15 cellular contexts compared by ENCODE assay signal in genomic region chr20:25225642-25226432, GRCh38. TPM values are rescaled to one million over a fixed set of nuclear protein-coding genes. Genes with fewer than 3 reads are reported as not detected.
DNase-seq lines count a peak whose midpoint lies in the region; ATAC-seq and TF ChIP-seq lines count a peak whose summit lies in the region.
"Had no signal": no experiment of that assay in that cellular context is flagged by ENCODE, and none has a peak within 500 bp of the region (broad histone marks: within the 10 kb centered on the region; RNA-seq: fewer than 3 reads in every experiment).

No MANE protein-coding gene starts in this region.

- peak overlapping the region; percentile 16; the same call in 1 of the 2 replicates for H3K4ac ChIP-seq in IMR-90 (ENCODE audit: low read depth, low read length)

- TF ChIP-seq POLR2A in IMR-90 (IDR thresholded peaks at IDR 0.05; ENCODE audit: low read depth, low read length) = no peak

- H4K20me1 ChIP-seq in IMR-90 (ENCODE audit: insufficient read depth, low read length) = no peaks in the 10 kb centered on the region

- peak overlapping the region; percentile 65 for H2AK9ac ChIP-seq in IMR-90 (replicated peaks; ENCODE audit: low read depth, low read length, poor library complexity)

- H2AFZ ChIP-seq in IMR-90 (replicated peaks; ENCODE audit: low read length, poor library complexity) = no peak overlapping the region

- H3K36me3 ChIP-seq in IMR-90 (ENCODE audit: control insufficient read depth, insufficient read depth, low read length) = peaks cover 10% of the 10 kb centered on the region; the same call in 1 of the 2 replicates
- H3K36me3 ChIP-seq in thoracic aorta = peaks cover 3% of the 10 kb centered on the region
- H3K36me3 ChIP-seq: BE2C, MG63 had no signal

- peak overlapping the region; percentile 24; the same call in 1 of the 2 replicates for H2AK5ac ChIP-seq in IMR-90 (ENCODE audit: low read depth, low read length)

- no peak overlapping the region for H3K4me2 ChIP-seq in IMR-90 (ENCODE audit: low read depth, low read length)

- peaks cover 13% of the 10 kb centered on the region for H3K9me1 ChIP-seq in IMR-90 (ENCODE audit: insufficient read depth, low read length)

- H3K4me3 ChIP-seq in IMR-90 (ENCODE audit: insufficient read depth, low read depth, low read length) (no peak overlapping the region), coronary artery (no peak overlapping the region), thoracic aorta (no peak overlapping the region)
- H3K4me3 ChIP-seq: MG63, SK-N-MC had no signal

- H2BK20ac ChIP-seq in IMR-90 (ENCODE audit: low read depth, low read length) = peak overlapping the region; percentile 34; the same call in 1 of the 2 replicates

- no peak overlapping the region for H4K8ac ChIP-seq in IMR-90 (ENCODE audit: low read depth in 2 of 2, low read length in 2 of 2)

- TF ChIP-seq RAD21 in IMR-90 (IDR thresholded peaks at IDR 0.05; ENCODE audit: low read length) = no peak

- in situ Hi-C loops in IMR-90 (cut with MboI; ENCODE audit: low sequenced_read_pairs) = no loop called here

- no peak overlapping the region for H3K9ac ChIP-seq in IMR-90 (ENCODE audit: low read depth, low read length)

- H4K91ac ChIP-seq in IMR-90 (ENCODE audit: insufficient read depth, low read depth, low read length) = no peak overlapping the region

- DNase-seq in IMR-90 = no peak
- DNase-seq in coronary artery (ENCODE audit: low spot score) = no peak
- DNase-seq in mesenteric fat pad (ENCODE audit: low spot score) = peak; percentile 64
- no peak for DNase-seq in thoracic aorta (ENCODE audit: low spot score)
- no peak for DNase-seq in inferior parietal cortex (ENCODE audit: extremely low spot score)
- no peak for DNase-seq in dermis blood vessel endothelial cell
- DNase-seq in middle frontal gyrus (ENCODE audit: extremely low spot score, low spot score) = no peak
- DNase-seq: activated naive CD4-positive, alpha-beta T cell treated with anti-CD3 and anti-CD28 coated beads, Interleukin-2, amount 50 U/mL, for 16 hours; BE2C; brain microvascular endothelial cell; DMS153; effector CD4-positive, alpha-beta T cell; MG63; NCI-H1694 treated with DMSO at 0.1 percent for 48 hours had no signal

- no peak overlapping the region for H3K56ac ChIP-seq in IMR-90 (ENCODE audit: extremely low read depth, insufficient read depth, low read length)

- no peak overlapping the region for H3K23ac ChIP-seq in IMR-90 (ENCODE audit: low read depth, low read length)

- H2BK5ac ChIP-seq in IMR-90 (ENCODE audit: low read depth, low read length, poor library complexity, severe bottlenecking) = no peak overlapping the region

- ATAC-seq in IMR-90 (ENCODE audit: low read depth) (no peak), thoracic aorta (ENCODE audit: insufficient number of reproducible peaks, low FRiP score, low read depth) (no peak)

- intact Hi-C loops in IMR-90 (cut with micrococcal nuclease) = no loop called here

- H3K18ac ChIP-seq in IMR-90 (ENCODE audit: low read depth, low read length) = no peak overlapping the region

- POLR2A ChIA-PET in IMR-90 (lab: Charles Lee; ENCODE audit: unreplicated experiment) = no interaction called here

- no peak overlapping the region for H3K14ac ChIP-seq in IMR-90 (replicated peaks; ENCODE audit: low read depth, low read length)

- no peak overlapping the region for H4K5ac ChIP-seq in IMR-90 (ENCODE audit: low read depth, low read length)

- BruUV-seq in IMR-90 (replicated peaks; lab: Mats Ljungman, UMichigan) = TSS peak; percentile 63

- H3K4me1 ChIP-seq in IMR-90 (ENCODE audit: control insufficient read depth, insufficient read depth, low read length) (peaks cover 11% of the 10 kb centered on the region), thoracic aorta (ENCODE audit: control insufficient read depth in 1 of 2, low read depth in 2 of 2) (peaks cover 19 to 56% of the 10 kb centered on the region in 2 donors)

- dilution Hi-C loops in IMR-90 (cut with HindIII; ENCODE audit: low sequenced_read_pairs, unreplicated experiment) = no loop called here

- CTCF ChIA-PET in IMR-90 (lab: Yijun Ruan, JAX) = no interaction called here

- H3K9me3 ChIP-seq in IMR-90 (ENCODE audit: control insufficient read depth, insufficient read depth, low read length) (no peaks in the 10 kb centered on the region), thoracic aorta (no peaks in the 10 kb centered on the region)
- H3K9me3 ChIP-seq: BE2C, MG63 had no signal

- H3K79me1 ChIP-seq in IMR-90 (ENCODE audit: low read depth in 1 of 2, low read length in 2 of 2) = peaks cover 0 to 12% of the 10 kb centered on the region in 2 experiments; a peak in 2 of 4 replicates

- no peaks in the 10 kb centered on the region for H3K27me3 ChIP-seq in IMR-90 (ENCODE audit: control insufficient read depth, insufficient read depth, low read length)
- no peaks in the 10 kb centered on the region for H3K27me3 ChIP-seq in thoracic aorta (replicated peaks; ENCODE audit: insufficient read depth)
- H3K27me3 ChIP-seq: BE2C, brain microvascular endothelial cell, MG63 had no signal

- whole genome bisulfite sequencing in IMR-90 (ENCODE audit: extremely low coverage in 2 of 2, insufficient read length in 1 of 2), 2 experiments = 98% methylated on average over 8 of the region's 16 CpGs; no CpG with 5 or more reads in 1 of the 2 experiments

- H2BK120ac ChIP-seq in IMR-90 (ENCODE audit: low read depth, low read length) = no peak overlapping the region; the same call in 1 of the 2 replicates

- no peak for TF ChIP-seq CTCF in IMR-90 (conservative IDR thresholded peaks at IDR 0.05; ENCODE audit: low read depth, low read length)
- no peak for TF ChIP-seq CTCF in coronary artery (IDR thresholded peaks at IDR 0.05)
- TF ChIP-seq CTCF in thoracic aorta (IDR thresholded peaks at IDR 0.05) = no peak

- H3K27ac ChIP-seq in IMR-90 (ENCODE audit: insufficient read depth, low read length) (no peak overlapping the region), coronary artery (peak overlapping the region; percentile 86 to 97), thoracic aorta (peak overlapping the region; percentile 96 to 98)
- H3K27ac ChIP-seq: brain microvascular endothelial cell, SK-N-MC had no signal

- H2BK15ac ChIP-seq in IMR-90 (ENCODE audit: low read depth, low read length) = no peak overlapping the region

TF ChIP-seq in IMR-90, 13 proteins besides CTCF, POLR2A, EP300 and RAD21:
- TF ChIP-seq USF2 (IDR thresholded peaks at IDR 0.05; ENCODE audit: low read depth, low read length) (no peak), SMC3 (IDR thresholded peaks at IDR 0.05; ENCODE audit: low read depth, low read length) (no peak), RFX5 (IDR thresholded peaks at IDR 0.05; ENCODE audit: low read depth, low read length) (no peak), CEBPB (IDR thresholded peaks at IDR 0.05; ENCODE audit: low read depth, low read length) (no peak), BHLHE40 (IDR thresholded peaks at IDR 0.05; ENCODE audit: low read depth, low read length) (no peak), NFE2L2 (IDR thresholded peaks at IDR 0.05; ENCODE audit: low read depth, low read length) (no peak), CHD1 (IDR thresholded peaks at IDR 0.05; ENCODE audit: low read depth, low read length) (no peak), MAZ (IDR thresholded peaks at IDR 0.05; ENCODE audit: borderline replicate concordance, low read depth, low read length) (no peak), RCOR1 (IDR thresholded peaks at IDR 0.05; ENCODE audit: insufficient replicate concordance, low read length) (no peak), MAFK (IDR thresholded peaks at IDR 0.05; ENCODE audit: low read depth, low read length) (no peak), MXI1 (IDR thresholded peaks at IDR 0.05; ENCODE audit: borderline replicate concordance, low read depth, low read length) (no peak), ELK1 (IDR thresholded peaks at IDR 0.05; ENCODE audit: borderline replicate concordance, low read depth, low read length) (no peak), FOS (IDR thresholded peaks at IDR 0.05; ENCODE audit: low read depth, low read length) (no peak)

RNA-seq across cellular contexts. Expression of gene PYGB, which starts 22.0 kb away (rescaled TPM):
- total RNA-seq in IMR-90 (2012; rRNA removed) (72.4 and 81.4 TPM in 2 replicates), mesenteric fat pad (121 TPM), thoracic aorta (100 to 1,000 TPM; 124 to 256 TPM), dermis blood vessel endothelial cell (81.9 and 127 TPM in 2 replicates)
- 83.1 TPM in 2 replicates for polyA plus RNA-seq in IMR-90 (2012; rRNA removed)
- polyA plus RNA-seq in IMR-90 (2012; cell fraction: cytosol; rRNA removed) = 62.2 and 67.4 TPM in 2 replicates
- 106 and 206 TPM in 2 replicates for polyA plus RNA-seq in IMR-90 (2012; cell fraction: nucleus; rRNA removed; ENCODE audit: low replicate concordance)

RNA-seq across cellular contexts. Expression of gene ENTPD6, which starts 30.3 kb away (rescaled TPM):
- total RNA-seq in IMR-90 (2012; rRNA removed) = 53.6 and 61.1 TPM in 2 replicates
- 98.4 and 98.6 TPM in 2 replicates for polyA plus RNA-seq in IMR-90 (2012; rRNA removed)
- polyA plus RNA-seq in IMR-90 (2012; cell fraction: cytosol; rRNA removed) = 79.7 and 106 TPM in 2 replicates
- polyA plus RNA-seq in IMR-90 (2012; cell fraction: nucleus; rRNA removed; ENCODE audit: low replicate concordance) = 204 and 302 TPM in 2 replicates
- 54.3 TPM for total RNA-seq in mesenteric fat pad
- total RNA-seq in thoracic aorta = 100 to 1,000 TPM in 1 of 2 donors, 10 to 100 TPM in 1; 82.0 to 107 TPM
- 65.8 and 70.8 TPM in 2 replicates for total RNA-seq in dermis blood vessel endothelial cell
